Comparison of ENCODE assay signal across 14 cellular contexts in the genomic region with DNA sequence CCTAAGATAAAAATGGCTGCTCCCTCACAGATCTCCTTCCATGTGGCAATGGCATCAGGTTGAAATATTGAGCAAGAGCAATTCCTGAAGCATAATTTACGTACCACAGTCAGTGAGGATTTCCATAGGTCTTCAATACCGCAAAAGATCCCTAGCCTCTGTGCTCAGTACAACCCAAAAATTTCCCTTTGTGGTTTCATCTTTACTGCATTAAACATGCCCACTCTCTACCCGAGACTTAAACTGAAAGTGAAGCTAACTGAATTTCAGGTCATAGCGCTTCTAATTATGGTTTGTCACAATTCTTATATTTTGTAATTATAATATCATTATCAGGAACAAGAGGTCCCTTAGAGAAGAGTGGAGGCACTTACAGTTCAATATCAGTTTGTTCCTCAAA.
DNase-seq lines count a peak whose midpoint lies in the region; ATAC-seq, FAIRE-seq and TF ChIP-seq lines count a peak whose summit lies in the region.
"Had no signal": no experiment of that assay in that cellular context is flagged by ENCODE, and none has a peak within 500 bp of the region (broad histone marks: within the 10 kb centered on the region; RNA-seq: fewer than 3 reads in every experiment).

No MANE protein-coding gene starts in this region.

- intact Hi-C loops in pancreas (cut with DNase I), result no loop called here

- TF ChIP-seq CTCF in pancreas (IDR thresholded peaks at IDR 0.05), result no peak

- H3K4me1 ChIP-seq in pancreas, result no peaks in the 10 kb centered on the region

- DNase-seq in DMS53 treated with DMSO at 0.1 percent for 48 hours (lab: John Stamatoyannopoulos, UW; ENCODE audit: unreplicated experiment) (no peak), H54 (ENCODE audit: insufficient read length, low spot score) (no peak), pancreas (no peak), medulla oblongata (ENCODE audit: extremely low spot score) (no peak)
- DNase-seq: activated CD4-positive, alpha-beta T cell treated with anti-CD3 and anti-CD28 coated beads, Interleukin-2, amount 10 ng/mL, durations not matched to agents 7 days and 5 days; effector memory CD4-positive, alpha-beta T cell; EL; hypothalamus; NCI-H146; stimulated activated CD8-positive, alpha-beta memory T cell treated with anti-CD3 and anti-CD28 coated beads, Interleukin-4, amount 100 ng/mL, for 48 hours had no signal

- ATAC-seq in GM19043 (IDR thresholded peaks at IDR 0.05; ENCODE audit: low read depth, unreplicated experiment), result peak; percentile 50
- peak; percentile 83 for ATAC-seq in HG02588 (IDR thresholded peaks at IDR 0.05; ENCODE audit: unreplicated experiment)
- ATAC-seq in HG03378 (IDR thresholded peaks at IDR 0.05; ENCODE audit: unreplicated experiment), result peak; percentile 84
- no peak for ATAC-seq in pancreas
- ATAC-seq: Right ventricle myocardium inferior had no signal

- FAIRE-seq in H54 (lab: Jason Lieb, UNC) (no peak), pancreas (lab: Jason Lieb, UNC) (no peak)

- no peak for TF ChIP-seq POLR2A in H54 (IDR thresholded peaks at IDR 0.05; ENCODE audit: low read depth, low read length)

- H3K36me3 ChIP-seq in pancreas, result no peaks in the 10 kb centered on the region

- WGBS in pancreas, 2 donors, result 78 to 88% methylated on average over 4 of the region's 4 CpGs

- H3K4me3 ChIP-seq in pancreas, result no peak overlapping the region

- H3K27ac ChIP-seq in pancreas, result no peak overlapping the region

- H3K27me3 ChIP-seq in pancreas, result no peaks in the 10 kb centered on the region

- H3K9me3 ChIP-seq in pancreas, result no peaks in the 10 kb centered on the region

Comparison
In these comparisons a context has a peak if more than half of its experiments do, and no peak if none do; other contexts are left out.
1. ATAC-seq: peak in GM19043 (single experiment), HG02588 (single experiment) and HG03378 (single experiment); none in pancreas (0 of 4).